In the genomic region with DNA sequence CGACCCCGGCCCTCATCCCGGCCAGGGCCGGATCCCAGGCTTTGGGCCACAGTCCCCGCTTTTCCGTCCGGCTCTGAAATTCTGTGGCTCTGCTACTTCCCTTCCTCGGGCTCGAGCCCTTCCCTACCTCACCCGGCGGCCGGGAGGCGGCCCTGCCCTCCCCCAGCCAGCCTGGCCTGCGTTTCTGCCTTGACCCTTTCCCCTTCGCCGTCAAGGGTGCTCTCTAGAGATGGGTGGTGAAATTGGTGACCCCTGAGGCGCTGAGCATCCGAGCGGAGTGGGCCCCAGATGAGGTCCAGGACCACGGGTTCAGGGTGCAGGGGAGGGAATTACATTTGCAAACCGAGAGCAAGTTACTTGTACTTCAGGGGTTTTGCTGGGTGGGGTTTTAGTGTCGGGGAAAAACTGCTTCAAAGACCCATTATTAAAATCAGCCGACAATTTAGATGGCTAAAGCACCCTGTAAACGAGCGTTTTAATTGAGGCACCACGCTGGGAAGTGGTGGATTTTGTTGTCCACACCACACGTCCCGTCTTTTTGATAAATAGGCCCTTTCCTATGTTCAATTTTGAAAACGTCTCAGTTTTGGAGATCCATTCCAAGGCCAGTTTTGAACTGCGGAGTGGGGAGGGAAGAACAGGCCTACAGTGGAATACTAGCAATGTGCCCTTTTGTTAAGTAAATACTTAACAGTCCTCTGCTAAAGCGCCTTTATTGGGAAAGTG, we compare ENCODE assay signal across 1 cellular context.
TF ChIP-seq lines count a peak whose summit lies in the region.

No MANE protein-coding gene starts in this region.

TF ChIP-seq in SK-N-SH, 30 proteins besides CTCF, POLR2A, EP300 and RAD21 (continued from another document):
- TF ChIP-seq, protein P1, sequence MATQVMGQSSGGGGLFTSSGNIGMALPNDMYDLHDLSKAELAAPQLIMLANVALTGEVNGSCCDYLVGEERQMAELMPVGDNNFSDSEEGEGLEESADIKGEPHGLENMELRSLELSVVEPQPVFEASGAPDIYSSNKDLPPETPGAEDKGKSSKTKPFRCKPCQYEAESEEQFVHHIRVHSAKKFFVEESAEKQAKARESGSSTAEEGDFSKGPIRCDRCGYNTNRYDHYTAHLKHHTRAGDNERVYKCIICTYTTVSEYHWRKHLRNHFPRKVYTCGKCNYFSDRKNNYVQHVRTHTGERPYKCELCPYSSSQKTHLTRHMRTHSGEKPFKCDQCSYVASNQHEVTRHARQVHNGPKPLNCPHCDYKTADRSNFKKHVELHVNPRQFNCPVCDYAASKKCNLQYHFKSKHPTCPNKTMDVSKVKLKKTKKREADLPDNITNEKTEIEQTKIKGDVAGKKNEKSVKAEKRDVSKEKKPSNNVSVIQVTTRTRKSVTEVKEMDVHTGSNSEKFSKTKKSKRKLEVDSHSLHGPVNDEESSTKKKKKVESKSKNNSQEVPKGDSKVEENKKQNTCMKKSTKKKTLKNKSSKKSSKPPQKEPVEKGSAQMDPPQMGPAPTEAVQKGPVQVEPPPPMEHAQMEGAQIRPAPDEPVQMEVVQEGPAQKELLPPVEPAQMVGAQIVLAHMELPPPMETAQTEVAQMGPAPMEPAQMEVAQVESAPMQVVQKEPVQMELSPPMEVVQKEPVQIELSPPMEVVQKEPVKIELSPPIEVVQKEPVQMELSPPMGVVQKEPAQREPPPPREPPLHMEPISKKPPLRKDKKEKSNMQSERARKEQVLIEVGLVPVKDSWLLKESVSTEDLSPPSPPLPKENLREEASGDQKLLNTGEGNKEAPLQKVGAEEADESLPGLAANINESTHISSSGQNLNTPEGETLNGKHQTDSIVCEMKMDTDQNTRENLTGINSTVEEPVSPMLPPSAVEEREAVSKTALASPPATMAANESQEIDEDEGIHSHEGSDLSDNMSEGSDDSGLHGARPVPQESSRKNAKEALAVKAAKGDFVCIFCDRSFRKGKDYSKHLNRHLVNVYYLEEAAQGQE (IDR thresholded peaks at IDR 0.05; ENCODE audit: low read depth, low read length) = no peak
- TF ChIP-seq POLR2AphosphoS5 (IDR thresholded peaks at IDR 0.05; ENCODE audit: low read depth, low read length) = no peak
